1 cellular context compared by ENCODE assay signal in the genomic region with DNA sequence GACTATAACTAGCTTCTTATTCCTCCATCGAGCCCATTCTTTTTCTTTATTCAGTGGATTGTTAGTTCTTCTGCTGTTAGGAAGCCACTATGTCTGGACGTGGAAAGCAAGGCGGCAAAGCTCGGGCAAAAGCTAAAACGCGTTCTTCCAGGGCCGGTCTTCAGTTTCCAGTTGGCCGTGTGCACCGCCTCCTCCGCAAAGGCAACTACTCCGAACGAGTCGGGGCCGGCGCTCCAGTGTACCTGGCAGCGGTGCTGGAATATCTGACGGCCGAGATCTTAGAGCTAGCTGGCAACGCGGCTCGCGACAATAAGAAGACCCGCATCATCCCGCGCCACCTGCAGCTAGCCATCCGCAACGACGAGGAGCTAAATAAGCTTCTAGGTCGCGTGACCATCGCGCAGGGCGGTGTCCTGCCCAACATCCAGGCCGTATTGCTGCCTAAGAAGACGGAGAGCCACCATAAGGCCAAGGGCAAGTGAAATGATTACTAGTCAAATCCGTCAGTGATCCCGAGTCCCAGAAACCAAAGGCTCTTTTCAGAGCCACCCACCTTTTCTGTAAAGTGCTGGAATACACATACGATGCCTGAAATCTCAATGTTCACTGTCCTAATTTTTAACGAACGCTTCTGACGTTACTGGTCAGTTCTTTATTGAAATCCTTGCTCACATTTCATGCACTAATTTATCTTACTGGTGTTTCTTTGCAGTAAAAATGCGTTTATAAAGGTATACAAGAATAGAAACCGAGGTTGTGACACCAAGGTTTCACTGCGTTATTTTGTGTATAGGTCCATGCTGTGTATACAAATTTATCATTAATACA.
TF ChIP-seq lines count a peak whose summit lies in the region.

No MANE protein-coding gene starts in this region.

TF ChIP-seq in K562, 482 proteins besides CTCF, POLR2A, EP300 and RAD21 (continued from another document and continues in another):
- TF ChIP-seq NR0B1 (IDR thresholded peaks at IDR 0.05; ENCODE audit: partially characterized antibody) (no peak), ZNF511 (CRISPR knock-in tag; IDR thresholded peaks at IDR 0.05) (peak; percentile 95), GTF2A2 (tag; IDR thresholded peaks at IDR 0.05) (peak; percentile 95), ZEB2 (IDR thresholded peaks at IDR 0.05) (peak; percentile 92), NR2C2 (CRISPR knock-in tag; IDR thresholded peaks at IDR 0.05) (peak; percentile 79), NR2C2 (tag; IDR thresholded peaks at IDR 0.05) (no peak), ZNF507 (tag; conservative IDR thresholded peaks at IDR 0.05) (no peak), CCAR2 (IDR thresholded peaks at IDR 0.05; ENCODE audit: low read depth, low read length) (no peak), TFAP4 (CRISPR knock-in tag; IDR thresholded peaks at IDR 0.05; ENCODE audit: borderline replicate concordance) (peak; percentile 90), LCOR (CRISPR knock-in tag; IDR thresholded peaks at IDR 0.05) (peak; percentile 65), EGR1 (conservative IDR thresholded peaks at IDR 0.05) (peak; percentile 66), POLR2B (IDR thresholded peaks at IDR 0.05; ENCODE audit: low read depth, partially characterized antibody) (peak; percentile 98), BHLHE40 (IDR thresholded peaks at IDR 0.05; ENCODE audit: low read length) (peak; percentile 100), ZNF12 (CRISPR knock-in tag; IDR thresholded peaks at IDR 0.05) (peak; percentile 86; the same call in 1 of the 2 replicates), RBM25 (IDR thresholded peaks at IDR 0.05; ENCODE audit: low read depth, low read length, severe bottlenecking) (no peak), FIP1L1 (IDR thresholded peaks at IDR 0.05; ENCODE audit: low read depth, low read length, poor library complexity, severe bottlenecking) (peak; percentile 100), HIVEP1 (CRISPR knock-in tag; IDR thresholded peaks at IDR 0.05) (0 out of 2 replicates have a peak, but pooled peaks have one; percentile 5), TAF7 (tag; IDR thresholded peaks at IDR 0.05) (peak; percentile 79), ATF7 (IDR thresholded peaks at IDR 0.05) (peak; percentile 71), HDAC3 (IDR thresholded peaks at IDR 0.05; ENCODE audit: borderline replicate concordance, partially characterized antibody) (peak; percentile 52), ZBTB40 (IDR thresholded peaks at IDR 0.05) (peak; percentile 54; the same call in 1 of the 2 replicates), ZBTB40 (CRISPR knock-in tag; IDR thresholded peaks at IDR 0.05) (peak; percentile 78; the same call in 1 of the 2 replicates), PHF8 (IDR thresholded peaks at IDR 0.05; ENCODE audit: borderline replicate concordance, low read length) (peak; percentile 76), SMARCA4 (IDR thresholded peaks at IDR 0.05) (peak; percentile 51), CHCHD3 (CRISPR knock-in tag; IDR thresholded peaks at IDR 0.05) (peak; percentile 95), ZNF830 (CRISPR knock-in tag; IDR thresholded peaks at IDR 0.05) (peak; percentile 97)
- TF ChIP-seq, protein P1, sequence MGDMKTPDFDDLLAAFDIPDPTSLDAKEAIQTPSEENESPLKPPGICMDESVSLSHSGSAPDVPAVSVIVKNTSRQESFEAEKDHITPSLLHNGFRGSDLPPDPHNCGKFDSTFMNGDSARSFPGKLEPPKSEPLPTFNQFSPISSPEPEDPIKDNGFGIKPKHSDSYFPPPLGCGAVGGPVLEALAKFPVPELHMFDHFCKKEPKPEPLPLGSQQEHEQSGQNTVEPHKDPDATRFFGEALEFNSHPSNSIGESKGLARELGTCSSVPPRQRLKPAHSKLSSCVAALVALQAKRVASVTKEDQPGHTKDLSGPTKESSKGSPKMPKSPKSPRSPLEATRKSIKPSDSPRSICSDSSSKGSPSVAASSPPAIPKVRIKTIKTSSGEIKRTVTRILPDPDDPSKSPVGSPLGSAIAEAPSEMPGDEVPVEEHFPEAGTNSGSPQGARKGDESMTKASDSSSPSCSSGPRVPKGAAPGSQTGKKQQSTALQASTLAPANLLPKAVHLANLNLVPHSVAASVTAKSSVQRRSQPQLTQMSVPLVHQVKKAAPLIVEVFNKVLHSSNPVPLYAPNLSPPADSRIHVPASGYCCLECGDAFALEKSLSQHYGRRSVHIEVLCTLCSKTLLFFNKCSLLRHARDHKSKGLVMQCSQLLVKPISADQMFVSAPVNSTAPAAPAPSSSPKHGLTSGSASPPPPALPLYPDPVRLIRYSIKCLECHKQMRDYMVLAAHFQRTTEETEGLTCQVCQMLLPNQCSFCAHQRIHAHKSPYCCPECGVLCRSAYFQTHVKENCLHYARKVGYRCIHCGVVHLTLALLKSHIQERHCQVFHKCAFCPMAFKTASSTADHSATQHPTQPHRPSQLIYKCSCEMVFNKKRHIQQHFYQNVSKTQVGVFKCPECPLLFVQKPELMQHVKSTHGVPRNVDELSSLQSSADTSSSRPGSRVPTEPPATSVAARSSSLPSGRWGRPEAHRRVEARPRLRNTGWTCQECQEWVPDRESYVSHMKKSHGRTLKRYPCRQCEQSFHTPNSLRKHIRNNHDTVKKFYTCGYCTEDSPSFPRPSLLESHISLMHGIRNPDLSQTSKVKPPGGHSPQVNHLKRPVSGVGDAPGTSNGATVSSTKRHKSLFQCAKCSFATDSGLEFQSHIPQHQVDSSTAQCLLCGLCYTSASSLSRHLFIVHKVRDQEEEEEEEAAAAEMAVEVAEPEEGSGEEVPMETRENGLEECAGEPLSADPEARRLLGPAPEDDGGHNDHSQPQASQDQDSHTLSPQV (IDR thresholded peaks at IDR 0.05) = peak; percentile 12; the same call in 1 of the 2 replicates
- TF ChIP-seq, protein P2, sequence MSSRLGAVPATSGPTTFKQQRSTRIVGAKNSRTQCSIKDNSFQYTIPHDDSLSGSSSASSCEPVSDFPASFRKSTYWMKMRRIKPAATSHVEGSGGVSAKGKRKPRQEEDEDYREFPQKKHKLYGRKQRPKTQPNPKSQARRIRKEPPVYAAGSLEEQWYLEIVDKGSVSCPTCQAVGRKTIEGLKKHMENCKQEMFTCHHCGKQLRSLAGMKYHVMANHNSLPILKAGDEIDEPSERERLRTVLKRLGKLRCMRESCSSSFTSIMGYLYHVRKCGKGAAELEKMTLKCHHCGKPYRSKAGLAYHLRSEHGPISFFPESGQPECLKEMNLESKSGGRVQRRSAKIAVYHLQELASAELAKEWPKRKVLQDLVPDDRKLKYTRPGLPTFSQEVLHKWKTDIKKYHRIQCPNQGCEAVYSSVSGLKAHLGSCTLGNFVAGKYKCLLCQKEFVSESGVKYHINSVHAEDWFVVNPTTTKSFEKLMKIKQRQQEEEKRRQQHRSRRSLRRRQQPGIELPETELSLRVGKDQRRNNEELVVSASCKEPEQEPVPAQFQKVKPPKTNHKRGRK (tag; IDR thresholded peaks at IDR 0.05) = no peak
